Comparison of ENCODE assay signal across 28 cellular contexts in genomic region chr7:157129907-157130460, GRCh38.
"Had no signal": no experiment of that assay in that cellular context is flagged by ENCODE, and none has a peak within 500 bp of the region (broad histone marks: within the 10 kb centered on the region; RNA-seq: fewer than 3 reads in every experiment).

No MANE protein-coding gene starts in this region.

- ATAC-seq: activated CD4-positive, alpha-beta T cell treated with anti-CD3 and anti-CD28 coated beads for 36 hours; activated CD8-positive, alpha-beta memory T cell treated with anti-CD3 and anti-CD28 coated beads, Interleukin-2, amount 10 ng/mL, durations not matched to agents 7 days and 5 days; activated CD8-positive, alpha-beta T cell treated with anti-CD3 and anti-CD28 coated beads, Interleukin-2, amount 10 ng/mL, durations not matched to agents 7 days and 5 days; esophagus mucosa had no signal

- H3K27ac ChIP-seq: brain microvascular endothelial cell, coronary artery, dorsolateral prefrontal cortex had no signal

- H3K9me3 Mint-ChIP-seq: activated CD4-positive, alpha-beta memory T cell treated with anti-CD3 and anti-CD28 coated beads for 36 hours; activated CD4-positive, alpha-beta T cell treated with anti-CD3 and anti-CD28 coated beads, Interleukin-2, amount 10 ng/mL, durations not matched to agents 24 days and 14 days; activated naive CD4-positive, alpha-beta T cell treated with anti-CD3 and anti-CD28 coated beads for 36 hours; activated T-helper 1 cell treated with anti-CD3 and anti-CD28 coated beads, Interleukin-12 subunit alpha, Interleukin-12 subunit beta, Interleukin-2, Interleukin-4 antibody, amounts not matched to agents 30 ng/mL and 10 ng/mL and 1 ng/mL, durations not matched to agents 14 hours and 24 hours and 36 hours; activated T-helper 2 cell treated with anti-CD3 and anti-CD28 coated beads, Interferon-gamma antibody, Interleukin-2, Interleukin-4, amounts not matched to agents 10 μg/mL and 5 μg/mL and 100 μg/mL, durations not matched to agents 14 hours and 24 hours and 36 hours; central memory CD8-positive, alpha-beta T cell; dendritic cell treated with granulocyte-macrophage colony-stimulating factor and Interleukin-4, amounts not matched to agents 40 ng/mL and 50 ng/mL, for 4 days; endodermal cell had no signal

- H3K4me1 Mint-ChIP-seq: activated CD4-positive, alpha-beta T cell treated with anti-CD3 and anti-CD28 coated beads for 36 hours; activated CD4-positive, alpha-beta T cell treated with anti-CD3 and anti-CD28 coated beads, Interleukin-2, amount 10 ng/mL, durations not matched to agents 24 days and 14 days; activated CD8-positive, alpha-beta memory T cell treated with anti-CD3 and anti-CD28 coated beads, Interleukin-2, amount 10 ng/mL, durations not matched to agents 7 days and 5 days; central memory CD8-positive, alpha-beta T cell; endodermal cell had no signal

- H3K36me3 Mint-ChIP-seq: activated CD4-positive, alpha-beta memory T cell treated with anti-CD3 and anti-CD28 coated beads for 36 hours; activated CD8-positive, alpha-beta memory T cell treated with anti-CD3 and anti-CD28 coated beads, Interleukin-2, amount 10 ng/mL, durations not matched to agents 7 days and 5 days; activated naive CD8-positive, alpha-beta T cell had no signal

- H3K27ac Mint-ChIP-seq: activated CD4-positive, alpha-beta memory T cell treated with anti-CD3 and anti-CD28 coated beads for 36 hours; activated CD4-positive, alpha-beta T cell treated with anti-CD3 and anti-CD28 coated beads for 36 hours; activated CD4-positive, alpha-beta T cell treated with anti-CD3 and anti-CD28 coated beads, Interleukin-2, amount 10 ng/mL, durations not matched to agents 24 days and 14 days; activated CD8-positive, alpha-beta memory T cell treated with anti-CD3 and anti-CD28 coated beads, Interleukin-2, amount 10 ng/mL, durations not matched to agents 7 days and 5 days; activated CD8-positive, alpha-beta T cell treated with anti-CD3 and anti-CD28 coated beads, Interleukin-2, amount 10 ng/mL, durations not matched to agents 7 days and 5 days; activated naive CD4-positive, alpha-beta T cell treated with anti-CD3 and anti-CD28 coated beads for 36 hours; activated naive CD8-positive, alpha-beta T cell; activated T-helper 1 cell treated with anti-CD3 and anti-CD28 coated beads, Interleukin-12 subunit alpha, Interleukin-12 subunit beta, Interleukin-2, Interleukin-4 antibody, amounts not matched to agents 30 ng/mL and 10 ng/mL and 1 ng/mL, durations not matched to agents 14 hours and 24 hours and 36 hours; activated T-helper 2 cell treated with anti-CD3 and anti-CD28 coated beads, Interferon-gamma antibody, Interleukin-2, Interleukin-4, amounts not matched to agents 10 μg/mL and 5 μg/mL and 100 μg/mL, durations not matched to agents 14 hours and 24 hours and 36 hours; dendritic cell treated with granulocyte-macrophage colony-stimulating factor and Interleukin-4, amounts not matched to agents 40 ng/mL and 50 ng/mL, for 4 days; endodermal cell had no signal

- H3K4me3 Mint-ChIP-seq: activated CD4-positive, alpha-beta memory T cell treated with anti-CD3 and anti-CD28 coated beads for 36 hours; activated CD4-positive, alpha-beta T cell treated with anti-CD3 and anti-CD28 coated beads for 36 hours; activated CD4-positive, alpha-beta T cell treated with anti-CD3 and anti-CD28 coated beads, Interleukin-2, amount 10 ng/mL, durations not matched to agents 24 days and 14 days; activated CD8-positive, alpha-beta memory T cell treated with anti-CD3 and anti-CD28 coated beads, Interleukin-2, amount 10 ng/mL, durations not matched to agents 7 days and 5 days; activated CD8-positive, alpha-beta T cell treated with anti-CD3 and anti-CD28 coated beads, Interleukin-2, amount 10 ng/mL, durations not matched to agents 7 days and 5 days; activated naive CD4-positive, alpha-beta T cell treated with anti-CD3 and anti-CD28 coated beads for 36 hours; activated naive CD8-positive, alpha-beta T cell; activated T-helper 1 cell treated with anti-CD3 and anti-CD28 coated beads, Interleukin-12 subunit alpha, Interleukin-12 subunit beta, Interleukin-2, Interleukin-4 antibody, amounts not matched to agents 30 ng/mL and 10 ng/mL and 1 ng/mL, durations not matched to agents 14 hours and 24 hours and 36 hours; central memory CD8-positive, alpha-beta T cell; dendritic cell treated with granulocyte-macrophage colony-stimulating factor and Interleukin-4, amounts not matched to agents 40 ng/mL and 50 ng/mL, for 4 days; endodermal cell had no signal

- H3K27me3 ChIP-seq: brain microvascular endothelial cell had no signal

- H3K4me3 ChIP-seq: coronary artery, dorsolateral prefrontal cortex had no signal

- DNase-seq: activated CD4-positive, alpha-beta memory T cell treated with anti-CD3 and anti-CD28 coated beads for 36 hours; activated CD4-positive, alpha-beta T cell treated with anti-CD3 and anti-CD28 coated beads for 36 hours; activated CD4-positive, alpha-beta T cell treated with anti-CD3 and anti-CD28 coated beads, Interleukin-2, amount 10 ng/mL, durations not matched to agents 24 days and 14 days; activated CD4-positive, CD25-positive, alpha-beta regulatory T cell; activated CD4-positive, CD25-positive, alpha-beta regulatory T cell treated with anti-CD3 and anti-CD28 coated beads, Interleukin-2, amount 50 U/mL, for 72 hours; activated CD8-positive, alpha-beta memory T cell treated with anti-CD3 and anti-CD28 coated beads, Interleukin-2, amount 10 ng/mL, durations not matched to agents 7 days and 5 days; activated CD8-positive, alpha-beta memory T cell treated with anti-CD3 and anti-CD28 coated beads, Interleukin-2, amount 50 U/mL, for 4 hours; activated CD8-positive, alpha-beta T cell treated with anti-CD3 and anti-CD28 coated beads, Interleukin-2, amount 10 ng/mL, durations not matched to agents 7 days and 5 days; activated effector memory CD4-positive, alpha-beta T cell treated with anti-CD3 and anti-CD28 coated beads, Interleukin-2, amount 50 U/mL, for 16 hours; activated naive CD4-positive, alpha-beta T cell treated with anti-CD3 and anti-CD28 coated beads for 36 hours; activated T-cell treated with anti-CD3 and anti-CD28 coated beads, Interleukin-2, amount 50 U/mL, for 1 hour; activated T-cell treated with anti-CD3 and anti-CD28 coated beads, Interleukin-2, amount 50 U/mL, for 48 hours; amniotic stem cell; anterior cingulate cortex; brain microvascular endothelial cell; dorsolateral prefrontal cortex; effector memory CD4-positive, alpha-beta T cell; endodermal cell; foreskin fibroblast; T-helper 1 cell; T-helper 2 cell had no signal

- H3K36me3 ChIP-seq: brain microvascular endothelial cell had no signal
